ENCODE assay signal across 10 cellular contexts in the genomic region with DNA sequence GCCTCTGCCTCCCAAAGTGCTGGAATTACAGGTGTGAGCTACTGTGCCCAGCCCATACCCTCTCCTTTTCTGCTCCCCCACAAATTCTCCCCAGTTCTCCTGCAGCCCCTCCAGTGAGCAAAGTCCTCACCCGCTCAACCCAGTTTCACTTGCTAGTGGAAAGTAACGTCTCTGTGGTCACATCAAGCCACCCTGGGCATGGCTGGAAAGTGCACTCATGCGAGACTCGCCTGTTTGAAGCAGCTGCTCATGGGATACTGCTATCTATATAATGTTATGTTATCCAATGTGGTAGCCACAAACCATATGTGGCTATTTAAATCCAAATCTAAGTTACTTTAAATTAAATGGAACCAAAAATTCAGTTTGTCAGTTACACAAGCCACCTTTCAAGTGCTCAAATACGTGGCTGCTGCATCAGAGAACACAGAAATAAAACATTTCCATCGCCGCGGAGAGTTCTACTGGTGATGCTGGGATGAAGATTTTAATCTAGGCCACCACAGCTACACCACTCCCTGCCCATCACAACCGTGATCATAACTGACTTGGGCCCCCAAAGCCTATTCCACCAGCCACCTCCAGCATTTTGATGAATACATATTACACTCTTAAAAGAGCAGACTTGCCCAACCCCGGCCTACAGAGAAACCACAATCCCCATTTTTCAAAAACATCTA.
DNase-seq lines count a peak whose midpoint lies in the region; ATAC-seq and TF ChIP-seq lines count a peak whose summit lies in the region.
"Had no signal": no experiment of that assay in that cellular context is flagged by ENCODE, and none has a peak within 500 bp of the region (broad histone marks: within the 10 kb centered on the region; RNA-seq: fewer than 3 reads in every experiment).

No MANE protein-coding gene starts in this region.

- H3K27ac ChIP-seq in SJCRH30 (peak overlapping the region; percentile 66), fibroblast of lung (ENCODE audit: insufficient read depth, low read length) (no peak overlapping the region)
- H3K27ac ChIP-seq: 22Rv1 had no signal

- H3K9me3 Mint-ChIP-seq in stimulated activated naive CD8-positive, alpha-beta T cell treated with anti-CD3 and anti-CD28 coated beads, Interleukin-15, Interleukin-2, amounts not matched to agents 100 ng/mL and 50 ng/mL, for 24 hours: no peaks in the 10 kb centered on the region
- H3K9me3 Mint-ChIP-seq: neural crest cell had no signal

- no peaks in the 10 kb centered on the region for H3K79me2 ChIP-seq in fibroblast of lung (ENCODE audit: control insufficient read depth, insufficient read depth, low read length)

- H3K27me3 ChIP-seq in SJCRH30 (no peaks in the 10 kb centered on the region), fibroblast of lung (ENCODE audit: control insufficient read depth, insufficient read depth, low read length) (no peaks in the 10 kb centered on the region)

- TF ChIP-seq CTCF in fibroblast of lung (conservative IDR thresholded peaks at IDR 0.05 in 1 of 2, IDR thresholded peaks at IDR 0.05 in 1 of 2; ENCODE audit: low read depth in 1 of 2, low read length in 2 of 2): no peak

- H3K4me2 ChIP-seq in fibroblast of lung (ENCODE audit: extremely low read depth, insufficient read depth, low read length): peak overlapping the region; percentile 60

- peak overlapping the region; percentile 63 for H3K27ac Mint-ChIP-seq in stimulated activated naive CD8-positive, alpha-beta T cell treated with anti-CD3 and anti-CD28 coated beads, Interleukin-15, Interleukin-2, amounts not matched to agents 100 ng/mL and 50 ng/mL, for 24 hours

- H3K9me3 ChIP-seq in SJCRH30 (replicated peaks): no peaks in the 10 kb centered on the region
- no peaks in the 10 kb centered on the region for H3K9me3 ChIP-seq in fibroblast of lung (ENCODE audit: control insufficient read depth, insufficient read depth, low read depth, low read length)

- H2AFZ ChIP-seq in fibroblast of lung (ENCODE audit: low read length): no peak overlapping the region

- peak overlapping the region; percentile 35 for H3K4me3 ChIP-seq in SJCRH30
- peak overlapping the region in 1 of 4 experiments; percentile 5 for H3K4me3 ChIP-seq in fibroblast of lung (replicated peaks in 1 of 4; ENCODE audit: control extremely low read depth in 1 of 4, insufficient read depth in 1 of 4, low read depth in 3 of 4, low read length in 4 of 4)

- ATAC-seq in GM18868 (IDR thresholded peaks at IDR 0.05; ENCODE audit: unreplicated experiment): no peak

- peaks cover 5% of the 10 kb centered on the region for H3K36me3 Mint-ChIP-seq in stimulated activated naive CD8-positive, alpha-beta T cell treated with anti-CD3 and anti-CD28 coated beads, Interleukin-15, Interleukin-2, amounts not matched to agents 100 ng/mL and 50 ng/mL, for 24 hours (ENCODE audit: low read depth)

- H3K9ac ChIP-seq in fibroblast of lung (ENCODE audit: insufficient read depth, low read length): no peak overlapping the region

- DNase-seq in NCI-H82 (lab: John Stamatoyannopoulos, UW): peak; percentile 27
- DNase-seq in NCI-H82 treated with DMSO at 0.1 percent for 48 hours (lab: John Stamatoyannopoulos, UW; ENCODE audit: unreplicated experiment): no peak
- DNase-seq in SJCRH30: no peak
- DNase-seq in fibroblast of lung (ENCODE audit: low read depth in 2 of 2): no peak
- no peak for DNase-seq in NCI-H774 (lab: John Stamatoyannopoulos, UW)
- no peak for DNase-seq in hepatic stellate cell (ENCODE audit: low spot score)

- no peaks in the 10 kb centered on the region for H3K36me3 ChIP-seq in SJCRH30
- no peaks in the 10 kb centered on the region for H3K36me3 ChIP-seq in fibroblast of lung (ENCODE audit: control insufficient read depth, insufficient read depth, low read length)

- peaks cover 29% of the 10 kb centered on the region for H3K4me1 Mint-ChIP-seq in stimulated activated naive CD8-positive, alpha-beta T cell treated with anti-CD3 and anti-CD28 coated beads, Interleukin-15, Interleukin-2, amounts not matched to agents 100 ng/mL and 50 ng/mL, for 24 hours (ENCODE audit: low read depth)

- peak overlapping the region; percentile 14 for H3K4me3 Mint-ChIP-seq in stimulated activated naive CD8-positive, alpha-beta T cell treated with anti-CD3 and anti-CD28 coated beads, Interleukin-15, Interleukin-2, amounts not matched to agents 100 ng/mL and 50 ng/mL, for 24 hours
- H3K4me3 Mint-ChIP-seq: neural crest cell had no signal

- no peaks in the 10 kb centered on the region for H4K20me1 ChIP-seq in fibroblast of lung (ENCODE audit: control insufficient read depth, extremely low read depth, insufficient read depth, low read length)

- peaks cover 52% of the 10 kb centered on the region for H3K4me1 ChIP-seq in SJCRH30
- H3K4me1 ChIP-seq in fibroblast of lung (ENCODE audit: control insufficient read depth, extremely low read depth, insufficient read depth, low read length): peaks cover 29% of the 10 kb centered on the region

- no peaks in the 10 kb centered on the region for H3K27me3 Mint-ChIP-seq in stimulated activated naive CD8-positive, alpha-beta T cell treated with anti-CD3 and anti-CD28 coated beads, Interleukin-15, Interleukin-2, amounts not matched to agents 100 ng/mL and 50 ng/mL, for 24 hours
